ENCODE assay signal across 29 cellular contexts in the genomic region with DNA sequence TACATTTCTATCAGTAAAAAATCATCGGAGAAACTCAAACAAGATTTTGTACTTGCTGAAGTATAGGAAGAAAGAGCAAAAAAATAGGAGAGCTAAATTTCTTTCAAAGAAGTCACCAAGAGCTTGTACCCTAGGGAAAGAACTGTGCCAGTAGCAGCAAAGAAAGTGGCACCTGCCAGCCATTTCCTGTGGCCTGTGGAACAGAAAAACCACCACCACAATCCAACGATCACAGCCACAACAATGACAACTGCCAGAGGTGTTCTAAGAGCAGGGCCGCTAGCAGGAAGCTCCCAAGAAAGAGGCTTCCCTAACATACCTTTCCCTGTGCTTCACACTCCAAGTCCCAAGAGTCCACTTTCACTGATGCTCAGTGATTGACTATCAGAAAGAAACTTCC.
DNase-seq lines count a peak whose midpoint lies in the region; ATAC-seq, FAIRE-seq and TF ChIP-seq lines count a peak whose summit lies in the region.
"Had no signal": no experiment of that assay in that cellular context is flagged by ENCODE, and none has a peak within 500 bp of the region (broad histone marks: within the 10 kb centered on the region; RNA-seq: fewer than 3 reads in every experiment).

No MANE protein-coding gene starts in this region.

- no peak overlapping the region for H3K4me3 ChIP-seq in Jurkat, Clone E6-1 (ENCODE audit: low read length)
- H3K4me3 ChIP-seq: GM12878 had no signal

- intact Hi-C loops in activated CD8-positive, alpha-beta T cell treated with anti-CD3 and anti-CD28 coated beads for 36 hours (cut with micrococcal nuclease) = no loop called here

- H3K36me3 Mint-ChIP-seq in activated CD8-positive, alpha-beta T cell treated with anti-CD3 and anti-CD28 coated beads for 36 hours (ENCODE audit: low read depth) = no peaks in the 10 kb centered on the region
- H3K36me3 Mint-ChIP-seq: CD4-positive, CD25-positive, alpha-beta regulatory T cell had no signal

- H3K4me1 Mint-ChIP-seq in activated CD8-positive, alpha-beta T cell treated with anti-CD3 and anti-CD28 coated beads for 36 hours (ENCODE audit: low read depth) = peaks cover 10% of the 10 kb centered on the region
- H3K4me1 Mint-ChIP-seq: CD4-positive, CD25-positive, alpha-beta regulatory T cell had no signal

- DNase-seq in NCI-H2107 treated with DMSO at 0.1 percent for 48 hours (lab: John Stamatoyannopoulos, UW; ENCODE audit: unreplicated experiment) (peak; percentile 57), NCI-H2107 (lab: John Stamatoyannopoulos, UW) (no peak), myocyte (ENCODE audit: low read depth) (peak; percentile 18), frontal cortex (ENCODE audit: low spot score in 2 of 2) (no peak), hippocampal formation (lab: John Stamatoyannopoulos, UW) (no peak)
- peak; percentile 91 for DNase-seq in Jurkat, Clone E6-1 (ENCODE audit: low read depth, low spot score)
- peak; percentile 1 for DNase-seq in activated CD8-positive, alpha-beta T cell treated with anti-CD3 and anti-CD28 coated beads for 36 hours
- DNase-seq: 8988T; ACHN; BE2C; CD4-positive, CD25-positive, alpha-beta regulatory T cell; EL; GDM1; KG1; NCI-H1048; NCI-H1417 treated with DMSO at 0.1 percent for 48 hours; NCI-H187; NCI-H2081 treated with DMSO at 0.1 percent for 48 hours; NCI-H524 treated with DMSO at 0.1 percent for 48 hours; NCI-H774; NK-92 treated with Interleukin-12 subunit alpha and Interleukin-12 subunit beta, amount 100 ng/mL, for 24 hours; PC-3; SK-N-SH; SW 1271 had no signal

- no peak for TF ChIP-seq CTCF in activated CD8-positive, alpha-beta T cell treated with anti-CD3 and anti-CD28 coated beads for 36 hours (IDR thresholded peaks at IDR 0.05)

- H3K4me3 Mint-ChIP-seq in activated CD8-positive, alpha-beta T cell treated with anti-CD3 and anti-CD28 coated beads for 36 hours = no peak overlapping the region
- H3K4me3 Mint-ChIP-seq: CD4-positive, CD25-positive, alpha-beta regulatory T cell had no signal

- H3K9me3 Mint-ChIP-seq in activated CD8-positive, alpha-beta T cell treated with anti-CD3 and anti-CD28 coated beads for 36 hours = no peaks in the 10 kb centered on the region
- H3K9me3 Mint-ChIP-seq: CD4-positive, CD25-positive, alpha-beta regulatory T cell had no signal

- ATAC-seq in activated CD8-positive, alpha-beta T cell treated with anti-CD3 and anti-CD28 coated beads for 36 hours = no peak
- no peak for ATAC-seq in GM19035 (IDR thresholded peaks at IDR 0.05; ENCODE audit: unreplicated experiment)
- ATAC-seq: GM12878, PC-3 had no signal

- no peak overlapping the region for H3K27ac Mint-ChIP-seq in activated CD8-positive, alpha-beta T cell treated with anti-CD3 and anti-CD28 coated beads for 36 hours
- H3K27ac Mint-ChIP-seq: CD4-positive, CD25-positive, alpha-beta regulatory T cell had no signal

- POLR2A ChIA-PET in activated CD8-positive, alpha-beta T cell treated with anti-CD3 and anti-CD28 coated beads for 36 hours (lab: Charles Lee) = no interaction called here

- no peak for FAIRE-seq in frontal cortex (lab: Jason Lieb, UNC)
- FAIRE-seq: D721Med, GM12878, H54, HTR-8/SVneo had no signal

- CTCF ChIA-PET in activated CD8-positive, alpha-beta T cell treated with anti-CD3 and anti-CD28 coated beads for 36 hours (lab: Charles Lee) = no interaction called here

- no peaks in the 10 kb centered on the region for H3K27me3 Mint-ChIP-seq in activated CD8-positive, alpha-beta T cell treated with anti-CD3 and anti-CD28 coated beads for 36 hours
- H3K27me3 Mint-ChIP-seq: CD4-positive, CD25-positive, alpha-beta regulatory T cell had no signal

Comparison
In these comparisons a context has a peak if more than half of its experiments do, and no peak if none do; other contexts are left out.
1. DNase-seq: peak in NCI-H2107 treated with DMSO at 0.1 percent for 48 hours (single experiment), Jurkat, Clone E6-1 (single experiment), activated CD8-positive, alpha-beta T cell treated with anti-CD3 and anti-CD28 coated beads for 36 hours (single experiment) and myocyte (single experiment); none in NCI-H2107 (single experiment), frontal cortex (0 of 2) and hippocampal formation (0 of 2).